In genomic region chr15:57785959-57786358, GRCh38 we compare ENCODE assay signal across 21 cellular contexts.
"Had no signal": no experiment of that assay in that cellular context is flagged by ENCODE, and none has a peak within 500 bp of the region (broad histone marks: within the 10 kb centered on the region; RNA-seq: fewer than 3 reads in every experiment).

No MANE protein-coding gene starts in this region.

- H3K4me3 ChIP-seq: colonic mucosa, gastroesophageal sphincter, lung, neural progenitor cell, ovary, right atrium auricular region, tibial artery, upper lobe of left lung, uterus had no signal

- ATAC-seq: gastroesophageal sphincter; left colon; left ventricle myocardium superior; natural killer cell treated with Interleukin-12 subunit alpha and Interleukin-12 subunit beta and Interleukin-15 and Interleukin-18, amount 100 ng/mL, for 72 hours had no signal

- H3K4me1 Mint-ChIP-seq: endodermal cell had no signal

- H3K36me3 Mint-ChIP-seq: natural killer cell treated with Interleukin-12 subunit alpha and Interleukin-12 subunit beta and Interleukin-15 and Interleukin-18, amount 100 ng/mL, for 72 hours; neural progenitor cell had no signal

- H3K36me3 ChIP-seq: colonic mucosa, gastroesophageal sphincter, neural progenitor cell, ovary, right atrium auricular region, tibial artery, upper lobe of left lung, uterus had no signal

- DNase-seq: colonic mucosa; effector CD4-positive, alpha-beta T cell; endodermal cell; kidney; left colon; left ventricle myocardium superior; mesenchymal stem cell; midbrain; nucleus accumbens; ovary; small intestine; stimulated activated CD4-positive, alpha-beta T cell treated with anti-CD3 and anti-CD28 coated beads, Interleukin-12 subunit alpha, Interleukin-12 subunit beta, amount 100 ng/mL, for 4 hours; stimulated activated naive CD4-positive, alpha-beta T cell treated with Interleukin-2 at 50 U/mL for 16 hours; tibial artery; upper lobe of left lung; uterus had no signal

- H3K4me2 ChIP-seq: neural progenitor cell had no signal

- H2AFZ ChIP-seq: neural progenitor cell had no signal

- H3K9me3 ChIP-seq: colonic mucosa, gastroesophageal sphincter, ovary, right atrium auricular region, tibial artery, upper lobe of left lung, uterus had no signal

- H3K9ac ChIP-seq: neural progenitor cell had no signal

- H3K27me3 ChIP-seq: colonic mucosa, gastroesophageal sphincter, neural progenitor cell, ovary, right atrium auricular region, tibial artery, upper lobe of left lung, uterus had no signal

- H3K9me3 Mint-ChIP-seq: endodermal cell; natural killer cell treated with Interleukin-12 subunit alpha and Interleukin-12 subunit beta and Interleukin-15 and Interleukin-18, amount 100 ng/mL, for 72 hours; neural progenitor cell had no signal

- H3K27ac ChIP-seq: colonic mucosa, gastroesophageal sphincter, neural progenitor cell, ovary, right atrium auricular region, tibial artery, upper lobe of left lung, uterus had no signal

- H3K4me1 ChIP-seq: colonic mucosa, gastroesophageal sphincter, neural progenitor cell, uterus had no signal

- H3K27ac Mint-ChIP-seq: endodermal cell; natural killer cell treated with Interleukin-12 subunit alpha and Interleukin-12 subunit beta and Interleukin-15 and Interleukin-18, amount 100 ng/mL, for 72 hours; neural progenitor cell had no signal

- H3K4me3 Mint-ChIP-seq: endodermal cell; natural killer cell treated with Interleukin-12 subunit alpha and Interleukin-12 subunit beta and Interleukin-15 and Interleukin-18, amount 100 ng/mL, for 72 hours; neural progenitor cell had no signal
